In the genomic region with DNA sequence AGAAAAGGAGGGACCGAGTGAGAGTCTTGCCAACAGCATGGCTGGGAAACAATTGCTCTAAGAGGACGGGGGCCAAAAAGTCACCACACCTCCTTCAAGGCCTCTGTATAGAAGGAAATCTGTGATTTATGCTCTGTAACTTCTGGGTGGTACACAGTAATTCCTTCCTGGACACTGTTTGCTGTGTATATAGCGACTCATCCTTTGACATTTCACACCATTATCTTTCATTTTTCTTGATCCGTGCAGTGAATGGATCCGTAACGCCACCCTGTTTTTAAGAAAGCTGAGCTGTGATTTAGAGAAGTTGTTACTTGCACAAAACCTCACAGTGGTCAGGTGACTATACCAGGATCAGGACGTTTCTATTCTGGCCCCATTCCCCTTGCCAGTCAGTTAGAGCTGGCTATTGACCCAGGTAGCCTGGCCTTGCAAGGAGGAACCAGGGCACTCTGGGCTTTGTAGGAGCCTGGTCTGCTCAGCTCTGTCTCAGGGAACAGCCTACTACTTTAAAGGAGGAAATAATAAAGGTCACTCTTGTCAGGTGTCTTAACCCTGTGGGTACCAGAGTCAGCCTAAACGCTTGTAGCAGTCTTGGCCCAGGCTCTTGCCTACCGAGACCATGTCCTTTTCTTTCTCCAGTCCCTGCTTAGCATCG, we compare ENCODE assay signal across 12 cellular contexts.
DNase-seq lines count a peak whose midpoint lies in the region; ATAC-seq and TF ChIP-seq lines count a peak whose summit lies in the region.
"Had no signal": no experiment of that assay in that cellular context is flagged by ENCODE, and none has a peak within 500 bp of the region (broad histone marks: within the 10 kb centered on the region; RNA-seq: fewer than 3 reads in every experiment).

No MANE protein-coding gene starts in this region.

- peak overlapping the region; percentile 95 for H3K27ac ChIP-seq in cardiac muscle cell
- peak overlapping the region in 38 of 59 donors; percentile 2 to 80 (median 56) for H3K27ac ChIP-seq in dorsolateral prefrontal cortex
- peak overlapping the region; percentile 17 for H3K27ac ChIP-seq in mesodermal cell (ENCODE audit: low read depth, low read length, severe bottlenecking)
- peak overlapping the region; percentile 74 to 88 (median 86) for H3K27ac ChIP-seq in upper lobe of left lung
- H3K27ac ChIP-seq: SK-N-MC had no signal

- ATAC-seq in upper lobe of left lung (ENCODE audit: low FRiP score in 2 of 2): peak in 1 of 2 donors; percentile 32
- no peak for ATAC-seq in GM18858 (IDR thresholded peaks at IDR 0.05; ENCODE audit: unreplicated experiment)
- no peak for ATAC-seq in HG02798 (IDR thresholded peaks at IDR 0.05; ENCODE audit: poor library complexity, unreplicated experiment)

- H3K36me3 ChIP-seq in cardiac muscle cell (no peaks in the 10 kb centered on the region), mesodermal cell (ENCODE audit: control insufficient read depth, insufficient read depth, low read length) (peaks cover 11% of the 10 kb centered on the region), upper lobe of left lung (no peaks in the 10 kb centered on the region)

- no peak overlapping the region for H3K4me3 ChIP-seq in cardiac muscle cell
- no peak overlapping the region for H3K4me3 ChIP-seq in dorsolateral prefrontal cortex
- no peak overlapping the region for H3K4me3 ChIP-seq in mesodermal cell (ENCODE audit: extremely low read depth, insufficient read depth, low read length, poor library complexity, severe bottlenecking)
- H3K4me3 ChIP-seq in upper lobe of left lung: no peak overlapping the region
- H3K4me3 ChIP-seq: SK-N-MC had no signal

- 91 to 98% methylated on average over 4 to 7 of the region's 10 CpGs for WGBS in mesodermal cell (ENCODE audit: insufficient coverage in 2 of 2), 2 experiments
- 64 to 71% methylated on average over 10 of the region's 10 CpGs for whole genome bisulfite sequencing in upper lobe of left lung, 2 donors

- intact Hi-C loops in cardiac septum (cut with DNase I) (no loop called here), dorsolateral prefrontal cortex (cut with DNase I) (no loop called here)

- TF ChIP-seq CTCF in cardiac muscle cell (IDR thresholded peaks at IDR 0.05; ENCODE audit: low read depth, low read length) (no peak), dorsolateral prefrontal cortex (IDR thresholded peaks at IDR 0.05 in 54 of 56, conservative IDR thresholded peaks at IDR 0.05 in 2 of 56; ENCODE audit: low read depth in 1 of 56, partially characterized antibody in 56 of 56) (no peak), upper lobe of left lung (IDR thresholded peaks at IDR 0.05) (no peak)

- H3K9me3 ChIP-seq in cardiac muscle cell (ENCODE audit: low read depth) (no peaks in the 10 kb centered on the region), mesodermal cell (ENCODE audit: control insufficient read depth, low read length) (no peaks in the 10 kb centered on the region), upper lobe of left lung (no peaks in the 10 kb centered on the region)

- TF ChIP-seq EP300 in upper lobe of left lung (IDR thresholded peaks at IDR 0.05): no peak

- H3K4me1 ChIP-seq in cardiac muscle cell (ENCODE audit: low read depth) (peaks cover 74% of the 10 kb centered on the region), mesodermal cell (ENCODE audit: control insufficient read depth, insufficient read depth, low read length, poor library complexity, severe bottlenecking) (peaks cover 50% of the 10 kb centered on the region), upper lobe of left lung (peaks cover 36 to 51% (median 43%) of the 10 kb centered on the region in 4 donors)

- DNase-seq in cardiac muscle cell (ENCODE audit: low read depth in 1 of 2, low spot score in 1 of 2): no peak
- DNase-seq in cardiac septum (ENCODE audit: low spot score): no peak
- DNase-seq in dorsolateral prefrontal cortex: no peak
- DNase-seq in upper lobe of left lung: peak in 1 of 2 donors; percentile 46
- no peak for DNase-seq in NCI-H2171 (lab: John Stamatoyannopoulos, UW)
- DNase-seq: activated CD4-positive, alpha-beta T cell treated with anti-CD3 and anti-CD28 coated beads for 48 hours; activated effector memory CD4-positive, alpha-beta T cell treated with anti-CD3 and anti-CD28 coated beads, Interleukin-2, amount 50 U/mL, for 16 hours; NCI-H446 treated with DMSO at 0.1 percent for 48 hours had no signal

- H3K27me3 ChIP-seq in cardiac muscle cell: no peaks in the 10 kb centered on the region
- no peaks in the 10 kb centered on the region for H3K27me3 ChIP-seq in dorsolateral prefrontal cortex
- no peaks in the 10 kb centered on the region for H3K27me3 ChIP-seq in upper lobe of left lung

- no peak for TF ChIP-seq POLR2A in upper lobe of left lung (IDR thresholded peaks at IDR 0.05)

Comparison
In these comparisons a context has a peak if more than half of its experiments do, and no peak if none do; other contexts are left out.
1. H3K27ac ChIP-seq: peak in every context shown above with its lines; median percentile 95 in cardiac muscle cell; 86 in upper lobe of left lung; 56 in dorsolateral prefrontal cortex; 17 in mesodermal cell.